In the genomic region with DNA sequence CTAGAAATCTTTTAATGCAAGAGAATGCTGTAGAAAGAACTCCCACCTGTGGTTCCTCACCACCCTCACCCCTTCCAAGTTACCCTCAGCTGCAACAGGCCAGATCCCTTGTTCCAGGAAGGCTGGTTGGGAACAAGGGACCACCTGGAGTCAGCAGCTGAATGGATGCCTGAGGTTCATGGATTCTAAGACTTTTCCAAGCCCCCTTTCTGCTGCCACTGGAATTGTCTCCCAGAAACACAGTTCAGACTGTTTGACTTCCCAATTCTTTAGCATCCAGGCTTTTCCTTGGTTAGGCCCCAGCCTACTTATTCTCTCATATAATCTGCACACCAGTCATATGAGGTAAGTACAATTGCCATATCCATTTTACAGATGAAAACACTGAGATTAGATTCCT, we compare ENCODE assay signal across 13 cellular contexts. TPM values are rescaled to one million over a fixed set of nuclear protein-coding genes. Genes with fewer than 3 reads are reported as not detected.
DNase-seq lines count a peak whose midpoint lies in the region; TF ChIP-seq lines count a peak whose summit lies in the region.
"Had no signal": no experiment of that assay in that cellular context is flagged by ENCODE, and none has a peak within 500 bp of the region (broad histone marks: within the 10 kb centered on the region; RNA-seq: fewer than 3 reads in every experiment).

No MANE protein-coding gene starts in this region.

- H3K27me3 ChIP-seq in H7 (ENCODE audit: control insufficient read depth, insufficient read depth, low read length): peaks cover 2% of the 10 kb centered on the region; the same call in 1 of the 2 replicates
- no peaks in the 10 kb centered on the region for H3K27me3 ChIP-seq in brain microvascular endothelial cell (replicated peaks)
- H3K27me3 ChIP-seq in neural progenitor cell: no peaks in the 10 kb centered on the region
- no peaks in the 10 kb centered on the region for H3K27me3 ChIP-seq in vagina

- H3K79me2 ChIP-seq in neural progenitor cell (ENCODE audit: low read depth): no peaks in the 10 kb centered on the region

- no peak overlapping the region for H3K4me3 ChIP-seq in H7 (ENCODE audit: insufficient read depth, low read depth, low read length)
- H3K4me3 ChIP-seq in brain microvascular endothelial cell (ENCODE audit: low read depth, low read length): no peak overlapping the region
- no peak overlapping the region for H3K4me3 ChIP-seq in neural progenitor cell
- no peak overlapping the region for H3K4me3 ChIP-seq in vagina
- H3K4me3 ChIP-seq: GM23338, HAP-1 had no signal

- no peaks in the 10 kb centered on the region for H3K9me3 Mint-ChIP-seq in neural progenitor cell
- H3K9me3 Mint-ChIP-seq: CD4-positive, alpha-beta T cell; GM23338 had no signal

- H3K36me3 ChIP-seq in H7 (replicated peaks; ENCODE audit: control insufficient read depth, insufficient read depth, low read length): no peaks in the 10 kb centered on the region
- no peaks in the 10 kb centered on the region for H3K36me3 ChIP-seq in brain microvascular endothelial cell (replicated peaks)
- H3K36me3 ChIP-seq in neural progenitor cell: no peaks in the 10 kb centered on the region
- H3K36me3 ChIP-seq in vagina: no peaks in the 10 kb centered on the region
- H3K36me3 ChIP-seq: HAP-1 had no signal

- no peak overlapping the region for H3K27ac ChIP-seq in brain microvascular endothelial cell
- H3K27ac ChIP-seq in neural progenitor cell: no peak overlapping the region
- peak overlapping the region; percentile 89 for H3K27ac ChIP-seq in vagina
- H3K27ac ChIP-seq: C4-2B had no signal

- peak; percentile 24 for TF ChIP-seq CTCF in brain microvascular endothelial cell (IDR thresholded peaks at IDR 0.05; ENCODE audit: low read depth, low read length, missing control alignments)
- peak; percentile 26 for TF ChIP-seq CTCF in neural progenitor cell (IDR thresholded peaks at IDR 0.05)
- no peak for TF ChIP-seq CTCF in vagina (IDR thresholded peaks at IDR 0.05)

- peaks cover 20% of the 10 kb centered on the region for H3F3A ChIP-seq in neural progenitor cell (ENCODE audit: low read depth)

- no peaks in the 10 kb centered on the region for H3K36me3 Mint-ChIP-seq in neural progenitor cell

- H3K9me3 ChIP-seq in neural progenitor cell (ENCODE audit: low read depth): no peaks in the 10 kb centered on the region
- H3K9me3 ChIP-seq in vagina: no peaks in the 10 kb centered on the region
- H3K9me3 ChIP-seq: Caco-2, HAP-1 had no signal

- no peak overlapping the region for H2AFZ ChIP-seq in neural progenitor cell (replicated peaks)

- H3K27ac Mint-ChIP-seq in neural progenitor cell: no peak overlapping the region
- H3K27ac Mint-ChIP-seq: CD4-positive, alpha-beta T cell; GM23338 had no signal

- TF ChIP-seq POLR2A in vagina (IDR thresholded peaks at IDR 0.05): no peak

- no peak overlapping the region for H3K9ac ChIP-seq in neural progenitor cell

- peak; percentile 59 for DNase-seq in H7
- no peak for DNase-seq in brain microvascular endothelial cell
- DNase-seq in neural progenitor cell (ENCODE audit: low spot score): no peak
- DNase-seq in vagina (ENCODE audit: extremely low spot score in 2 of 2): no peak
- no peak for DNase-seq in NCI-H146 (lab: John Stamatoyannopoulos, UW)
- no peak for DNase-seq in SW480 (ENCODE audit: low spot score)
- no peak for DNase-seq in AG08396 (ENCODE audit: low spot score)
- DNase-seq: AML-193; Caco-2; CD4-positive, alpha-beta T cell had no signal

- peaks cover 4% of the 10 kb centered on the region for H3K27me3 Mint-ChIP-seq in neural progenitor cell (ENCODE audit: insufficient read depth, low read depth)
- H3K27me3 Mint-ChIP-seq: CD4-positive, alpha-beta T cell had no signal

- H3K4me1 ChIP-seq in neural progenitor cell (peaks cover 16% of the 10 kb centered on the region), vagina (peaks cover 15% of the 10 kb centered on the region)
- H3K4me1 ChIP-seq: Caco-2 had no signal

- in situ Hi-C loops in brain microvascular endothelial cell (cut with HindIII; ENCODE audit: low pct_ligation_motif_present, low sequenced_read_pairs): no loop called here

- peaks cover 33% of the 10 kb centered on the region for H3K4me1 Mint-ChIP-seq in neural progenitor cell

- no peaks in the 10 kb centered on the region for H4K20me1 ChIP-seq in neural progenitor cell (ENCODE audit: low read depth)

- H3K4me2 ChIP-seq in neural progenitor cell: no peak overlapping the region

- no peak overlapping the region for H3K4me3 Mint-ChIP-seq in neural progenitor cell
- H3K4me3 Mint-ChIP-seq: CD4-positive, alpha-beta T cell; GM23338 had no signal

- intact Hi-C loops in vagina (cut with DNase I): no loop called here

RNA-seq across cellular contexts. Expression of a gene that starts 8.0 kb away (rescaled TPM):
- total RNA-seq in H7 (2014; rRNA removed; shearing (Covaris generic)): 13.1 and 15.9 TPM in 2 replicates
- 25.3 and 28.9 TPM in 2 replicates for total RNA-seq in neural progenitor cell (ENCODE audit: low replicate concordance)
- 90.6 TPM for total RNA-seq in vagina

RNA-seq across cellular contexts. Expression of a gene that starts 43.7 kb away (rescaled TPM):
- 2.7 and 4.2 TPM in 2 replicates for total RNA-seq in H7 (2014; rRNA removed; shearing (Covaris generic))
- total RNA-seq in neural progenitor cell (ENCODE audit: low replicate concordance) (11.0 and 19.1 TPM in 2 replicates), vagina (11.3 TPM)

Comparison
In these comparisons a context has a peak if more than half of its experiments do, and no peak if none do; other contexts are left out.
1. CTCF ChIP-seq: peak in brain microvascular endothelial cell (single experiment) and neural progenitor cell (single experiment); none in vagina (0 of 3).